12 cellular contexts compared by ENCODE assay signal in genomic region chr6:1952726-1953360, GRCh38.
DNase-seq lines count a peak whose midpoint lies in the region; ATAC-seq and TF ChIP-seq lines count a peak whose summit lies in the region.
"Had no signal": no experiment of that assay in that cellular context is flagged by ENCODE, and none has a peak within 500 bp of the region (broad histone marks: within the 10 kb centered on the region; RNA-seq: fewer than 3 reads in every experiment).

No MANE protein-coding gene starts in this region.

- TF ChIP-seq CTCF in retinal pigment epithelial cell (conservative IDR thresholded peaks at IDR 0.05; ENCODE audit: low read depth, low read length) = peak; percentile 28

- DNase-seq in GM03348 (ENCODE audit: low spot score) (peak; percentile 60), RPMI7951 (ENCODE audit: low read depth) (peak; percentile 71), retinal pigment epithelial cell (ENCODE audit: low read depth) (peak; percentile 97), left ventricle myocardium superior (no peak), epidermal melanocyte (ENCODE audit: insufficient read length, low spot score) (no peak)
- DNase-seq: cortex of kidney; DND-41; NCI-H1436; stimulated activated naive CD4-positive, alpha-beta T cell had no signal

- ATAC-seq in esophagus mucosa (peak; percentile 99), HG03469 (IDR thresholded peaks at IDR 0.05; ENCODE audit: unreplicated experiment) (no peak), left ventricle myocardium superior (no peak)
- ATAC-seq in stimulated activated memory B cell treated with anti-CD40 and anti-IgM and Interleukin-4, amounts not matched to agents 10 μg/mL and 1 μg/mL and 100 μg/mL, for 72 hours = no peak

- H3K27me3 Mint-ChIP-seq in stimulated activated memory B cell treated with anti-CD40 and anti-IgM and Interleukin-4, amounts not matched to agents 10 μg/mL and 1 μg/mL and 100 μg/mL, for 72 hours = no peaks in the 10 kb centered on the region

- no peak overlapping the region for H3K4me3 Mint-ChIP-seq in stimulated activated memory B cell treated with anti-CD40 and anti-IgM and Interleukin-4, amounts not matched to agents 10 μg/mL and 1 μg/mL and 100 μg/mL, for 72 hours

- intact Hi-C loops in left ventricle myocardium superior (cut with micrococcal nuclease) = no loop called here

- H3K27ac Mint-ChIP-seq in stimulated activated memory B cell treated with anti-CD40 and anti-IgM and Interleukin-4, amounts not matched to agents 10 μg/mL and 1 μg/mL and 100 μg/mL, for 72 hours = no peak overlapping the region

- H3K9me3 Mint-ChIP-seq in stimulated activated memory B cell treated with anti-CD40 and anti-IgM and Interleukin-4, amounts not matched to agents 10 μg/mL and 1 μg/mL and 100 μg/mL, for 72 hours = no peaks in the 10 kb centered on the region

- H3K36me3 Mint-ChIP-seq in stimulated activated memory B cell treated with anti-CD40 and anti-IgM and Interleukin-4, amounts not matched to agents 10 μg/mL and 1 μg/mL and 100 μg/mL, for 72 hours = peaks cover 23% of the 10 kb centered on the region

- H3K4me1 Mint-ChIP-seq in stimulated activated memory B cell treated with anti-CD40 and anti-IgM and Interleukin-4, amounts not matched to agents 10 μg/mL and 1 μg/mL and 100 μg/mL, for 72 hours = no peaks in the 10 kb centered on the region

- no peak overlapping the region for H3K4me3 ChIP-seq in retinal pigment epithelial cell (ENCODE audit: low read length)

Comparison
In these comparisons a context has a peak if more than half of its experiments do, and no peak if none do; other contexts are left out.
1. DNase-seq: peak in GM03348 (single experiment), RPMI7951 (single experiment) and retinal pigment epithelial cell (single experiment); none in left ventricle myocardium superior (single experiment) and epidermal melanocyte (single experiment).